Comparison of ENCODE assay signal across 8 cellular contexts in the genomic region with DNA sequence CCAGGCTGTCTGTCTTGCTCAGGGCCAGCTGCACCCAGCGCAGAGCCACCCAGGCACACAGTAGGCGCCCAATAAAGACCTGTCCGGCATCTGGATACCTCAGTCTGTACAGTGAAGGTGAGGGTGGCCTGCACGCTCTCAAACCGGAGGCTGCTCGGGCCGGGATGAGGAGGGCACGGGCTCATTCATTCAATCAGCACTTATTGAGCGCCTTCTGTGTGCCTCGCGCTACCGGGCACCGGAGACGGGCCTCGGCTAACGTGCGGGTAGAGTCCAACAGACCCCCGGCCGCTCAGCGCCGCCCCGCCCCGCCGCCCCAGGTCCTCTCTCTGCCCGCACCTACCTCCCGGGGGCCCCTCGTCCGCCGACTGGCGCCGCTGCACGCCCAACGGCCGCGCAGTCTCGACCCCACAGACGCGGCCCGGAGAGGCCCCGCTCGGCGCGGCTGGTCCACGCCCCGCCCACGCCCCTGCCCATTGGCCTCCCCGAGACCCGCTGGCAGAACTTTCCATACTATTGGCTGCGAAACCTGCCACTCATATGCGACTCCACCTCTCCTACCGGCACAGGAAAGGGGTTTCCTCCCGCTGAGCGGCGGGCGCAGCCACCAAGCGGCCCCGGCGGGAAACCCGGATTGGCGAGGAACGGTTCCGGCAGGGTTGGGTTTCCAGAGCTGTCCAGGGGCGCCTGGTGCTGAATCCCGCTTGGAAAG. TPM values are rescaled to one million over a fixed set of nuclear protein-coding genes. Genes with fewer than 3 reads are reported as not detected.
A peak's percentile ranks its signal among the peaks of the same experiment; 100 is the strongest.
DNase-seq lines count a peak whose midpoint lies in the region; ATAC-seq, FAIRE-seq and TF ChIP-seq lines count a peak whose summit lies in the region.

TSS of gene SLC39A3 (minus strand) at position 416 of the 712 bp plus-strand sequence. CDS start 2,760 bp downstream, outside the sequence.

- TF ChIP-seq CTCF in keratinocyte (optimal IDR thresholded peaks at IDR 0.05 in 1 of 3, IDR thresholded peaks at IDR 0.05 in 1 of 3, conservative IDR thresholded peaks at IDR 0.05 in 1 of 3; ENCODE audit: extremely low read depth in 1 of 3, insufficient read depth in 2 of 3, low read length in 3 of 3), result peak in 1 of 3 experiments; percentile 10

- H3K36me3 ChIP-seq in keratinocyte (ENCODE audit: control insufficient read depth in 2 of 2, extremely low read depth in 1 of 2, insufficient read depth in 2 of 2, low read length in 2 of 2), result peaks cover 11 to 12% of the 10 kb centered on the region in 2 experiments

- peak; percentile 100 for DNase-seq in AG20443 (ENCODE audit: low spot score)
- peak; percentile 73 for DNase-seq in NCI-H510A (lab: John Stamatoyannopoulos, UW)
- peak; percentile 99 for DNase-seq in activated CD4-positive, CD25-positive, alpha-beta regulatory T cell treated with anti-CD3 and anti-CD28 coated beads, Interleukin-2, amount 50 U/mL, for 72 hours
- DNase-seq in cerebellar cortex (ENCODE audit: low spot score), result peak; percentile 98
- peak; percentile 86 for DNase-seq in keratinocyte (ENCODE audit: low read depth, low spot score)
- DNase-seq in stimulated activated CD4-positive, alpha-beta T cell treated with anti-CD3 and anti-CD28 coated beads, Interleukin-12 subunit alpha, Interleukin-12 subunit beta, amount 100 ng/mL, for 48 hours (ENCODE audit: low read depth in 2 of 3, low spot score in 1 of 3), result peak; percentile 98 to 100 (median 99)

- H3K9me1 ChIP-seq in keratinocyte (ENCODE audit: control insufficient read depth, extremely low read depth, insufficient read depth, low read length), result no peaks in the 10 kb centered on the region

- peaks cover 11% of the 10 kb centered on the region for H3K79me2 ChIP-seq in keratinocyte (ENCODE audit: control insufficient read depth, insufficient read depth, low read length)

- TF ChIP-seq POLR2A in GM19099 (IDR thresholded peaks at IDR 0.05; ENCODE audit: extremely low read depth, insufficient read length, low read depth), result peak; percentile 66

- peak within 1 kb of the TSS; percentile 95 for H3K4me2 ChIP-seq in keratinocyte (ENCODE audit: control insufficient read depth, extremely low read depth, insufficient read depth, low read depth, low read length)

- no peak for FAIRE-seq in keratinocyte (lab: Jason Lieb, UNC)

- no peaks in the 10 kb centered on the region for H3K27me3 ChIP-seq in keratinocyte (ENCODE audit: control insufficient read depth, extremely low read depth, insufficient read depth, low read length)

- H3K4me1 ChIP-seq in keratinocyte (ENCODE audit: control insufficient read depth, extremely low read depth, insufficient read depth, low read length), result peaks cover 3% of the 10 kb centered on the region

- dilution Hi-C loops in keratinocyte (cut with MboI; ENCODE audit: extremely low pct_ligation_motif_present, low sequenced_read_pairs), result no loop called here

- peak within 1 kb of the TSS; percentile 73 to 93 (median 86) for H3K4me3 ChIP-seq in keratinocyte (ENCODE audit: control insufficient read depth in 2 of 3, extremely low read depth in 1 of 3, insufficient read depth in 2 of 3, low read depth in 1 of 3, low read length in 3 of 3)

- H3K9ac ChIP-seq in keratinocyte (ENCODE audit: control insufficient read depth, extremely low read depth, insufficient read depth, low read length), result peak within 1 kb of the TSS; percentile 76

- no peak within 1 kb of the TSS for H3K27ac ChIP-seq in keratinocyte (ENCODE audit: control insufficient read depth, insufficient read depth, low read length)

- H4K20me1 ChIP-seq in keratinocyte (ENCODE audit: control insufficient read depth, extremely low read depth, insufficient read depth, low read length), result no peaks in the 10 kb centered on the region

- H2AFZ ChIP-seq in keratinocyte (ENCODE audit: control insufficient read depth, low read length), result peak within 1 kb of the TSS; percentile 81

- ATAC-seq in HG03378 (IDR thresholded peaks at IDR 0.05; ENCODE audit: unreplicated experiment), result peak; percentile 81

- H3K9me3 ChIP-seq in keratinocyte (ENCODE audit: control insufficient read depth, low read depth, low read length), result no peaks in the 10 kb centered on the region

RNA-seq across cellular contexts. Expression of gene SLC39A3, which starts in this region (rescaled TPM):
- 26.2 to 40.0 TPM (median 28.1 TPM) in 3 replicates for polyA plus RNA-seq in keratinocyte
- polyA plus RNA-seq in keratinocyte (2011; ENCODE audit: low read depth), result 1.2 TPM
- polyA plus RNA-seq in keratinocyte (2011; cell fraction: cytosol; rRNA removed), result 34.9 and 57.2 TPM in 2 replicates
- polyA plus RNA-seq in keratinocyte (2011; cell fraction: nucleus; rRNA removed), result 38.0 and 49.3 TPM in 2 replicates
- 24.5 and 24.9 TPM in 2 replicates for polyA plus RNA-seq in keratinocyte (2012; ENCODE audit: low replicate concordance)
- polyA minus RNA-seq in keratinocyte, result 25.2 to 38.3 TPM (median 35.0 TPM) in 3 replicates
- polyA minus RNA-seq in keratinocyte (2011; cell fraction: cytosol; rRNA and poly(A)+ RNA removed), result 45.7 TPM
- 15.2 and 22.4 TPM in 2 replicates for polyA minus RNA-seq in keratinocyte (2011; cell fraction: nucleus; rRNA and poly(A)+ RNA removed)
